Comparison of ENCODE assay signal across 8 cellular contexts in the genomic region with DNA sequence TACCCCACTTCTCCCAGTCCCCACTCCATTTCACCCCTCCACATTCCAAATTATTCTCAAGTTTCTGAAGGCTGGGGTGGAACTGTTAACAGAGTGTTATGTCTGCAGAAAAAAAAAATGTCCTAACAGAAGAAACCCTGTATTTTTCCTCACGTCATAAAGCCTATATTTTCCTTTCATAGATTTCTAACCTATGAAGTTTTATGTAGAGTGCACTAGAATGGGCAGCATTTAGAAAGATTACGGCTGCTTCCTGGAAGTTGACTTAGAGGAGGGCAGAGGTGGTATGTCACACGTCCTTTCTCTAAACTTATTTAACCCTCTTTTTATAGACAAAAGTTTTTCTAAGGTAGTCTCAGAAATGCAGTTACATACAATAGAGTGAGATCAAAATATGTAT.
"Had no signal": no experiment of that assay in that cellular context is flagged by ENCODE, and none has a peak within 500 bp of the region (broad histone marks: within the 10 kb centered on the region; RNA-seq: fewer than 3 reads in every experiment).

No MANE protein-coding gene starts in this region.

- H3K4me3 ChIP-seq: GM12878 had no signal

- FAIRE-seq: G401.6, GM12878, GM12891, GM12892, GM18507, GM19239 had no signal

- DNase-seq: GDM1, GF-D8 had no signal

- ATAC-seq: GM12878 had no signal
